16 cellular contexts compared by ENCODE assay signal in genomic region chr12:112340983-112341840, GRCh38. TPM values are rescaled to one million over a fixed set of nuclear protein-coding genes. Genes with fewer than 3 reads are reported as not detected.
DNase-seq lines count a peak whose midpoint lies in the region; ATAC-seq, FAIRE-seq and TF ChIP-seq lines count a peak whose summit lies in the region.
"Had no signal": no experiment of that assay in that cellular context is flagged by ENCODE, and none has a peak within 500 bp of the region (broad histone marks: within the 10 kb centered on the region; RNA-seq: fewer than 3 reads in every experiment).

No MANE protein-coding gene starts in this region.

- H3K9me3 Mint-ChIP-seq in nephron: no peaks in the 10 kb centered on the region
- H3K9me3 Mint-ChIP-seq: activated naive CD4-positive, alpha-beta T cell treated with anti-CD3 and anti-CD28 coated beads, Interleukin-2, amount 50 U/mL, for 24 hours; T-helper 2 cell treated with Interferon-gamma antibody and Interleukin-4, amounts not matched to agents 5 μg/mL and 100 μg/mL, for 36 hours had no signal

- H3K27ac Mint-ChIP-seq in nephron: peak overlapping the region in 2 of 3 experiments; percentile 25 to 35
- H3K27ac Mint-ChIP-seq: activated naive CD4-positive, alpha-beta T cell treated with anti-CD3 and anti-CD28 coated beads, Interleukin-2, amount 50 U/mL, for 24 hours; T-helper 2 cell treated with Interferon-gamma antibody and Interleukin-4, amounts not matched to agents 5 μg/mL and 100 μg/mL, for 36 hours had no signal

- H3K4me3 Mint-ChIP-seq in nephron: no peak overlapping the region
- H3K4me3 Mint-ChIP-seq: activated naive CD4-positive, alpha-beta T cell treated with anti-CD3 and anti-CD28 coated beads, Interleukin-2, amount 50 U/mL, for 24 hours; T-helper 2 cell treated with Interferon-gamma antibody and Interleukin-4, amounts not matched to agents 5 μg/mL and 100 μg/mL, for 36 hours had no signal

- H3K4me3 ChIP-seq in mammary epithelial cell (replicated peaks in 1 of 3; ENCODE audit: insufficient read depth in 1 of 3, low read depth in 2 of 3, low read length in 3 of 3): no peak overlapping the region
- H3K4me3 ChIP-seq: body of pancreas, prostate gland, vagina had no signal

- H3K4me1 Mint-ChIP-seq in nephron: peaks cover 49% of the 10 kb centered on the region

- BruUV-seq in mammary epithelial cell (replicated peaks; lab: Mats Ljungman, UMichigan): no TSS peak

- 85% methylated on average over 5 of the region's 5 CpGs for WGBS in mammary epithelial cell (ENCODE audit: low coverage, missing lambda C conversion rate)

- H3K27me3 Mint-ChIP-seq in nephron (ENCODE audit: low read depth): no peaks in the 10 kb centered on the region
- H3K27me3 Mint-ChIP-seq: activated naive CD4-positive, alpha-beta T cell treated with anti-CD3 and anti-CD28 coated beads, Interleukin-2, amount 50 U/mL, for 24 hours had no signal

- H4K20me1 ChIP-seq in mammary epithelial cell (ENCODE audit: insufficient read depth, low read length): no peaks in the 10 kb centered on the region

- peaks cover 62% of the 10 kb centered on the region for H3K79me2 ChIP-seq in mammary epithelial cell (ENCODE audit: insufficient read depth, low read length)

- no peak overlapping the region for H3K9ac ChIP-seq in mammary epithelial cell (ENCODE audit: insufficient read depth, low read length)

- H3K36me3 Mint-ChIP-seq in nephron (ENCODE audit: low read depth): peaks cover 10% of the 10 kb centered on the region
- H3K36me3 Mint-ChIP-seq: activated naive CD4-positive, alpha-beta T cell treated with anti-CD3 and anti-CD28 coated beads, Interleukin-2, amount 50 U/mL, for 24 hours had no signal

- no peak for TF ChIP-seq CTCF in VCaP (conservative IDR thresholded peaks at IDR 0.05)
- no peak for TF ChIP-seq CTCF in nephron (IDR thresholded peaks at IDR 0.05; ENCODE audit: unreplicated experiment in 3 of 3)
- no peak for TF ChIP-seq CTCF in mammary epithelial cell (conservative IDR thresholded peaks at IDR 0.05 in 1 of 2, IDR thresholded peaks at IDR 0.05 in 1 of 2; ENCODE audit: extremely low read depth in 1 of 2, insufficient read depth in 1 of 2, low read depth in 1 of 2, low read length in 2 of 2)

- no peaks in the 10 kb centered on the region for H3K27me3 ChIP-seq in mammary epithelial cell (ENCODE audit: insufficient read depth, low read length)
- H3K27me3 ChIP-seq: body of pancreas, vagina had no signal

- CTCF ChIA-PET in mammary epithelial cell (lab: Charles Lee; ENCODE audit: low non-redundant PET): no interaction called here

- FAIRE-seq in RCC 7860 (lab: Jason Lieb, UNC): no peak

- no peak for ATAC-seq in GM18505 (IDR thresholded peaks at IDR 0.05; ENCODE audit: unreplicated experiment)
- ATAC-seq: body of pancreas had no signal

- no peak overlapping the region for H3K4me2 ChIP-seq in mammary epithelial cell (ENCODE audit: insufficient read depth, low read depth, low read length)

- peak; percentile 76 for DNase-seq in DMS53 treated with DMSO at 0.1 percent for 48 hours (lab: John Stamatoyannopoulos, UW; ENCODE audit: unreplicated experiment)
- DNase-seq in NCI-H2081 treated with DMSO at 0.1 percent for 48 hours (lab: John Stamatoyannopoulos, UW): peak; percentile 33
- no peak for DNase-seq in RCC 7860 (ENCODE audit: low spot score)
- DNase-seq in mammary epithelial cell: no peak
- no peak for DNase-seq in hepatic stellate cell (ENCODE audit: low spot score)
- DNase-seq: body of pancreas; NCI-H1092 treated with DMSO at 0.1 percent for 48 hours; NK-92 treated with Interleukin-12 subunit alpha and Interleukin-12 subunit beta, amount 100 ng/mL, for 24 hours; SHP77 treated with DMSO at 0.1 percent for 48 hours had no signal

- no peaks in the 10 kb centered on the region for H3K36me3 ChIP-seq in mammary epithelial cell (ENCODE audit: insufficient read depth, low read length)
- H3K36me3 ChIP-seq: prostate gland, vagina had no signal

- no peak for TF ChIP-seq POLR2A in GM18505 (IDR thresholded peaks at IDR 0.05; ENCODE audit: borderline replicate concordance, extremely low read depth, insufficient read depth, insufficient read length)

- intact Hi-C loops in mammary epithelial cell (cut with micrococcal nuclease): no loop called here

- dilution Hi-C loops in mammary epithelial cell (cut with HindIII; ENCODE audit: low sequenced_read_pairs): no loop called here

- H3K27ac ChIP-seq in VCaP (peak overlapping the region; percentile 67), mammary epithelial cell (ENCODE audit: insufficient read depth, low read depth, low read length) (no peak overlapping the region)
- H3K27ac ChIP-seq: body of pancreas, prostate gland, vagina had no signal

- no peak overlapping the region for H2AFZ ChIP-seq in mammary epithelial cell (ENCODE audit: low read depth, low read length)

- H3K9me3 ChIP-seq in mammary epithelial cell (replicated peaks; ENCODE audit: insufficient read depth, low read length): no peaks in the 10 kb centered on the region
- H3K9me3 ChIP-seq: body of pancreas, prostate gland, vagina had no signal

- no peaks in the 10 kb centered on the region for H3K4me1 ChIP-seq in mammary epithelial cell (ENCODE audit: insufficient read depth, low read length)
- H3K4me1 ChIP-seq: prostate gland had no signal

- in situ Hi-C loops in mammary epithelial cell (cut with MboI; ENCODE audit: low sequenced_read_pairs in 2 of 2): no loop called here

RNA-seq across cellular contexts. Expression of gene HECTD4, which starts 41.0 kb away (rescaled TPM):
- 10 to 100 TPM; 30.7 to 36.1 TPM for total RNA-seq in mammary epithelial cell
- 5.1 TPM for polyA plus RNA-seq in mammary epithelial cell
- 18.2 TPM for polyA minus RNA-seq in mammary epithelial cell

Comparison
In these comparisons a context has a peak if more than half of its experiments do, and no peak if none do; other contexts are left out.
1. DNase-seq: peak in DMS53 treated with DMSO at 0.1 percent for 48 hours (single experiment) and NCI-H2081 treated with DMSO at 0.1 percent for 48 hours (single experiment); none in RCC 7860 (single experiment), mammary epithelial cell (single experiment) and hepatic stellate cell (single experiment).